Comparison of ENCODE assay signal across 1 cellular context in the genomic region with DNA sequence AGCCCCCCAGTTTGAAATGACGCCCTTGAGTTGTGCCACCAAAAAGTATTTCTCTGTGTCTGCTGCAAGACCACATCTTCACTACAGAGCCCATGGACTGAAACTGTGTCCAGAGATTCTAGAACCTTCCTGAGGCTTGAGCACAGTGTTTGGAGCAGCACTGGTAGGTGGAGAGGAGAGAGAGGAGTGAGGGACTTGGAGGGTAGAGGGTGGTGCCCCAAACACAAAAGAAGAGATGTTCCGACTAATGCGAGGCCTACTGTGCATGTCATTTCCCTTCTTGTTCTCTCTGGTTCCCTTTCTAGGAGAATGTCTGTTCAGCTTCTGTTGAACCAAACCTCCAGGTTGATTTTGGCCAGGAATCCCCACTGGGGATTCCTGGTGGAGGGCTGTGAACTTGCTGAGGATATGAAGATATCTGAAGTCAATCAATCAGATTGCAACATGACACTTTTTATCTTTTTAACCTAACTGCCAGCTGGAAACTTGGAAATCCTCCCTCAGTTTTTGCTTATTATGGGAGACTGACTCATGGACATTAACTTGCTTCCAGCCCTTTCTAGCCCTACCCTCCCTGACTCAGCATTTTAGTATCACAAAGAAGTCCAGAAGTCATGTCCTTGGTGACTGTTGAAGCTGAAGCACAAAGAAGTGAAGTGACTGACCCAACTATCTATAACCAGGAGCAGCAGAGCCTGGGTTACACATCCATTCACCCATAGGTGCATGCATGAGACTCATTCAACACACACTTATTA.
TF ChIP-seq lines count a peak whose summit lies in the region.

No MANE protein-coding gene starts in this region.

TF ChIP-seq in K562, 482 proteins besides CTCF, POLR2A, EP300 and RAD21 (continued from another document and continues in another):
- TF ChIP-seq SIN3A (IDR thresholded peaks at IDR 0.05; ENCODE audit: borderline replicate concordance in 2 of 2, control insufficient read depth in 1 of 2, low read depth in 2 of 2, low read length in 2 of 2) (no peak), LARP7 (IDR thresholded peaks at IDR 0.05) (no peak), MEIS2 (IDR thresholded peaks at IDR 0.05; ENCODE audit: partially characterized antibody) (peak; percentile 81), TCFL5 (CRISPR knock-in tag; conservative IDR thresholded peaks at IDR 0.05) (no peak), TAF1 (IDR thresholded peaks at IDR 0.05; ENCODE audit: control insufficient read depth, extremely low read depth, insufficient read depth, low read length, severe bottlenecking) (peak; percentile 11), EP400 (IDR thresholded peaks at IDR 0.05) (peak; percentile 47), NFXL1 (CRISPR knock-in tag; IDR thresholded peaks at IDR 0.05) (no peak), ELF4 (CRISPR knock-in tag; IDR thresholded peaks at IDR 0.05) (0 out of 2 replicates have a peak, but pooled peaks have one; percentile 45), CSDE1 (IDR thresholded peaks at IDR 0.05) (no peak), KLF13 (tag; IDR thresholded peaks at IDR 0.05; ENCODE audit: borderline replicate concordance, low read depth) (no peak), PPARD (CRISPR knock-in tag; IDR thresholded peaks at IDR 0.05) (no peak), NR2C1 (IDR thresholded peaks at IDR 0.05) (no peak), NR2C1 (tag; IDR thresholded peaks at IDR 0.05) (no peak; the same call in 1 of the 2 replicates), NCOA6 (IDR thresholded peaks at IDR 0.05) (no peak), GATA2 (CRISPR knock-in tag; IDR thresholded peaks at IDR 0.05) (no peak), HNRNPLL (IDR thresholded peaks at IDR 0.05; ENCODE audit: low read depth, low read length, poor library complexity, severe bottlenecking) (no peak), MYBL2 (IDR thresholded peaks at IDR 0.05; ENCODE audit: low read depth) (no peak), MYBL2 (CRISPR knock-in tag; IDR thresholded peaks at IDR 0.05; ENCODE audit: borderline replicate concordance) (no peak), NCOA4 (IDR thresholded peaks at IDR 0.05; ENCODE audit: partially characterized antibody) (no peak), CBX5 (IDR thresholded peaks at IDR 0.05; ENCODE audit: borderline replicate concordance, low read depth) (no peak), ZNF197 (CRISPR knock-in tag; IDR thresholded peaks at IDR 0.05; ENCODE audit: low read depth) (no peak), GTF2A2 (tag; IDR thresholded peaks at IDR 0.05) (no peak), SAFB (IDR thresholded peaks at IDR 0.05; ENCODE audit: borderline replicate concordance, low read depth, low read length) (no peak), ZNF133 (CRISPR knock-in tag; IDR thresholded peaks at IDR 0.05) (no peak), CC2D1A (IDR thresholded peaks at IDR 0.05) (no peak), BDP1 (IDR thresholded peaks at IDR 0.05; ENCODE audit: insufficient read depth, insufficient read length) (no peak), ETS2 (tag; IDR thresholded peaks at IDR 0.05; ENCODE audit: borderline replicate concordance, poor library complexity, severe bottlenecking) (no peak), MCM2 (IDR thresholded peaks at IDR 0.05; ENCODE audit: low read depth) (no peak), SREBF1 (IDR thresholded peaks at IDR 0.05; ENCODE audit: borderline replicate concordance, low read depth, low read length) (no peak), KAT7 (CRISPR knock-in tag; IDR thresholded peaks at IDR 0.05; ENCODE audit: borderline replicate concordance) (peak; percentile 65; the same call in 1 of the 2 replicates)
- TF ChIP-seq, protein P1, sequence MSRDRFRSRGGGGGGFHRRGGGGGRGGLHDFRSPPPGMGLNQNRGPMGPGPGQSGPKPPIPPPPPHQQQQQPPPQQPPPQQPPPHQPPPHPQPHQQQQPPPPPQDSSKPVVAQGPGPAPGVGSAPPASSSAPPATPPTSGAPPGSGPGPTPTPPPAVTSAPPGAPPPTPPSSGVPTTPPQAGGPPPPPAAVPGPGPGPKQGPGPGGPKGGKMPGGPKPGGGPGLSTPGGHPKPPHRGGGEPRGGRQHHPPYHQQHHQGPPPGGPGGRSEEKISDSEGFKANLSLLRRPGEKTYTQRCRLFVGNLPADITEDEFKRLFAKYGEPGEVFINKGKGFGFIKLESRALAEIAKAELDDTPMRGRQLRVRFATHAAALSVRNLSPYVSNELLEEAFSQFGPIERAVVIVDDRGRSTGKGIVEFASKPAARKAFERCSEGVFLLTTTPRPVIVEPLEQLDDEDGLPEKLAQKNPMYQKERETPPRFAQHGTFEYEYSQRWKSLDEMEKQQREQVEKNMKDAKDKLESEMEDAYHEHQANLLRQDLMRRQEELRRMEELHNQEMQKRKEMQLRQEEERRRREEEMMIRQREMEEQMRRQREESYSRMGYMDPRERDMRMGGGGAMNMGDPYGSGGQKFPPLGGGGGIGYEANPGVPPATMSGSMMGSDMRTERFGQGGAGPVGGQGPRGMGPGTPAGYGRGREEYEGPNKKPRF (IDR thresholded peaks at IDR 0.05; ENCODE audit: low read depth, low read length), result no peak
- TF ChIP-seq, protein P2, sequence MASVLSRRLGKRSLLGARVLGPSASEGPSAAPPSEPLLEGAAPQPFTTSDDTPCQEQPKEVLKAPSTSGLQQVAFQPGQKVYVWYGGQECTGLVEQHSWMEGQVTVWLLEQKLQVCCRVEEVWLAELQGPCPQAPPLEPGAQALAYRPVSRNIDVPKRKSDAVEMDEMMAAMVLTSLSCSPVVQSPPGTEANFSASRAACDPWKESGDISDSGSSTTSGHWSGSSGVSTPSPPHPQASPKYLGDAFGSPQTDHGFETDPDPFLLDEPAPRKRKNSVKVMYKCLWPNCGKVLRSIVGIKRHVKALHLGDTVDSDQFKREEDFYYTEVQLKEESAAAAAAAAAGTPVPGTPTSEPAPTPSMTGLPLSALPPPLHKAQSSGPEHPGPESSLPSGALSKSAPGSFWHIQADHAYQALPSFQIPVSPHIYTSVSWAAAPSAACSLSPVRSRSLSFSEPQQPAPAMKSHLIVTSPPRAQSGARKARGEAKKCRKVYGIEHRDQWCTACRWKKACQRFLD (CRISPR knock-in tag; IDR thresholded peaks at IDR 0.05), result no peak; the same call in none of the 2 replicates
- TF ChIP-seq, protein P3, sequence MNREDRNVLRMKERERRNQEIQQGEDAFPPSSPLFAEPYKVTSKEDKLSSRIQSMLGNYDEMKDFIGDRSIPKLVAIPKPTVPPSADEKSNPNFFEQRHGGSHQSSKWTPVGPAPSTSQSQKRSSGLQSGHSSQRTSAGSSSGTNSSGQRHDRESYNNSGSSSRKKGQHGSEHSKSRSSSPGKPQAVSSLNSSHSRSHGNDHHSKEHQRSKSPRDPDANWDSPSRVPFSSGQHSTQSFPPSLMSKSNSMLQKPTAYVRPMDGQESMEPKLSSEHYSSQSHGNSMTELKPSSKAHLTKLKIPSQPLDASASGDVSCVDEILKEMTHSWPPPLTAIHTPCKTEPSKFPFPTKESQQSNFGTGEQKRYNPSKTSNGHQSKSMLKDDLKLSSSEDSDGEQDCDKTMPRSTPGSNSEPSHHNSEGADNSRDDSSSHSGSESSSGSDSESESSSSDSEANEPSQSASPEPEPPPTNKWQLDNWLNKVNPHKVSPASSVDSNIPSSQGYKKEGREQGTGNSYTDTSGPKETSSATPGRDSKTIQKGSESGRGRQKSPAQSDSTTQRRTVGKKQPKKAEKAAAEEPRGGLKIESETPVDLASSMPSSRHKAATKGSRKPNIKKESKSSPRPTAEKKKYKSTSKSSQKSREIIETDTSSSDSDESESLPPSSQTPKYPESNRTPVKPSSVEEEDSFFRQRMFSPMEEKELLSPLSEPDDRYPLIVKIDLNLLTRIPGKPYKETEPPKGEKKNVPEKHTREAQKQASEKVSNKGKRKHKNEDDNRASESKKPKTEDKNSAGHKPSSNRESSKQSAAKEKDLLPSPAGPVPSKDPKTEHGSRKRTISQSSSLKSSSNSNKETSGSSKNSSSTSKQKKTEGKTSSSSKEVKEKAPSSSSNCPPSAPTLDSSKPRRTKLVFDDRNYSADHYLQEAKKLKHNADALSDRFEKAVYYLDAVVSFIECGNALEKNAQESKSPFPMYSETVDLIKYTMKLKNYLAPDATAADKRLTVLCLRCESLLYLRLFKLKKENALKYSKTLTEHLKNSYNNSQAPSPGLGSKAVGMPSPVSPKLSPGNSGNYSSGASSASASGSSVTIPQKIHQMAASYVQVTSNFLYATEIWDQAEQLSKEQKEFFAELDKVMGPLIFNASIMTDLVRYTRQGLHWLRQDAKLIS (CRISPR knock-in tag; IDR thresholded peaks at IDR 0.05), result no peak
- TF ChIP-seq, protein P4, sequence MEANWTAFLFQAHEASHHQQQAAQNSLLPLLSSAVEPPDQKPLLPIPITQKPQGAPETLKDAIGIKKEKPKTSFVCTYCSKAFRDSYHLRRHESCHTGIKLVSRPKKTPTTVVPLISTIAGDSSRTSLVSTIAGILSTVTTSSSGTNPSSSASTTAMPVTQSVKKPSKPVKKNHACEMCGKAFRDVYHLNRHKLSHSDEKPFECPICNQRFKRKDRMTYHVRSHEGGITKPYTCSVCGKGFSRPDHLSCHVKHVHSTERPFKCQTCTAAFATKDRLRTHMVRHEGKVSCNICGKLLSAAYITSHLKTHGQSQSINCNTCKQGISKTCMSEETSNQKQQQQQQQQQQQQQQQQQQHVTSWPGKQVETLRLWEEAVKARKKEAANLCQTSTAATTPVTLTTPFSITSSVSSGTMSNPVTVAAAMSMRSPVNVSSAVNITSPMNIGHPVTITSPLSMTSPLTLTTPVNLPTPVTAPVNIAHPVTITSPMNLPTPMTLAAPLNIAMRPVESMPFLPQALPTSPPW (CRISPR knock-in tag; IDR thresholded peaks at IDR 0.05), result peak; percentile 9; the same call in 1 of the 2 replicates
- TF ChIP-seq, protein P5, sequence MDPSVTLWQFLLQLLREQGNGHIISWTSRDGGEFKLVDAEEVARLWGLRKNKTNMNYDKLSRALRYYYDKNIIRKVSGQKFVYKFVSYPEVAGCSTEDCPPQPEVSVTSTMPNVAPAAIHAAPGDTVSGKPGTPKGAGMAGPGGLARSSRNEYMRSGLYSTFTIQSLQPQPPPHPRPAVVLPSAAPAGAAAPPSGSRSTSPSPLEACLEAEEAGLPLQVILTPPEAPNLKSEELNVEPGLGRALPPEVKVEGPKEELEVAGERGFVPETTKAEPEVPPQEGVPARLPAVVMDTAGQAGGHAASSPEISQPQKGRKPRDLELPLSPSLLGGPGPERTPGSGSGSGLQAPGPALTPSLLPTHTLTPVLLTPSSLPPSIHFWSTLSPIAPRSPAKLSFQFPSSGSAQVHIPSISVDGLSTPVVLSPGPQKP (CRISPR knock-in tag; IDR thresholded peaks at IDR 0.05), result no peak
- TF ChIP-seq, protein P6, sequence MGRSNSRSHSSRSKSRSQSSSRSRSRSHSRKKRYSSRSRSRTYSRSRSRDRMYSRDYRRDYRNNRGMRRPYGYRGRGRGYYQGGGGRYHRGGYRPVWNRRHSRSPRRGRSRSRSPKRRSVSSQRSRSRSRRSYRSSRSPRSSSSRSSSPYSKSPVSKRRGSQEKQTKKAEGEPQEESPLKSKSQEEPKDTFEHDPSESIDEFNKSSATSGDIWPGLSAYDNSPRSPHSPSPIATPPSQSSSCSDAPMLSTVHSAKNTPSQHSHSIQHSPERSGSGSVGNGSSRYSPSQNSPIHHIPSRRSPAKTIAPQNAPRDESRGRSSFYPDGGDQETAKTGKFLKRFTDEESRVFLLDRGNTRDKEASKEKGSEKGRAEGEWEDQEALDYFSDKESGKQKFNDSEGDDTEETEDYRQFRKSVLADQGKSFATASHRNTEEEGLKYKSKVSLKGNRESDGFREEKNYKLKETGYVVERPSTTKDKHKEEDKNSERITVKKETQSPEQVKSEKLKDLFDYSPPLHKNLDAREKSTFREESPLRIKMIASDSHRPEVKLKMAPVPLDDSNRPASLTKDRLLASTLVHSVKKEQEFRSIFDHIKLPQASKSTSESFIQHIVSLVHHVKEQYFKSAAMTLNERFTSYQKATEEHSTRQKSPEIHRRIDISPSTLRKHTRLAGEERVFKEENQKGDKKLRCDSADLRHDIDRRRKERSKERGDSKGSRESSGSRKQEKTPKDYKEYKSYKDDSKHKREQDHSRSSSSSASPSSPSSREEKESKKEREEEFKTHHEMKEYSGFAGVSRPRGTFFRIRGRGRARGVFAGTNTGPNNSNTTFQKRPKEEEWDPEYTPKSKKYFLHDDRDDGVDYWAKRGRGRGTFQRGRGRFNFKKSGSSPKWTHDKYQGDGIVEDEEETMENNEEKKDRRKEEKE (IDR thresholded peaks at IDR 0.05; ENCODE audit: borderline replicate concordance in 1 of 2, control insufficient read depth in 1 of 2, low read depth in 2 of 2, low read length in 1 of 2), result no peak
- TF ChIP-seq, protein P7, sequence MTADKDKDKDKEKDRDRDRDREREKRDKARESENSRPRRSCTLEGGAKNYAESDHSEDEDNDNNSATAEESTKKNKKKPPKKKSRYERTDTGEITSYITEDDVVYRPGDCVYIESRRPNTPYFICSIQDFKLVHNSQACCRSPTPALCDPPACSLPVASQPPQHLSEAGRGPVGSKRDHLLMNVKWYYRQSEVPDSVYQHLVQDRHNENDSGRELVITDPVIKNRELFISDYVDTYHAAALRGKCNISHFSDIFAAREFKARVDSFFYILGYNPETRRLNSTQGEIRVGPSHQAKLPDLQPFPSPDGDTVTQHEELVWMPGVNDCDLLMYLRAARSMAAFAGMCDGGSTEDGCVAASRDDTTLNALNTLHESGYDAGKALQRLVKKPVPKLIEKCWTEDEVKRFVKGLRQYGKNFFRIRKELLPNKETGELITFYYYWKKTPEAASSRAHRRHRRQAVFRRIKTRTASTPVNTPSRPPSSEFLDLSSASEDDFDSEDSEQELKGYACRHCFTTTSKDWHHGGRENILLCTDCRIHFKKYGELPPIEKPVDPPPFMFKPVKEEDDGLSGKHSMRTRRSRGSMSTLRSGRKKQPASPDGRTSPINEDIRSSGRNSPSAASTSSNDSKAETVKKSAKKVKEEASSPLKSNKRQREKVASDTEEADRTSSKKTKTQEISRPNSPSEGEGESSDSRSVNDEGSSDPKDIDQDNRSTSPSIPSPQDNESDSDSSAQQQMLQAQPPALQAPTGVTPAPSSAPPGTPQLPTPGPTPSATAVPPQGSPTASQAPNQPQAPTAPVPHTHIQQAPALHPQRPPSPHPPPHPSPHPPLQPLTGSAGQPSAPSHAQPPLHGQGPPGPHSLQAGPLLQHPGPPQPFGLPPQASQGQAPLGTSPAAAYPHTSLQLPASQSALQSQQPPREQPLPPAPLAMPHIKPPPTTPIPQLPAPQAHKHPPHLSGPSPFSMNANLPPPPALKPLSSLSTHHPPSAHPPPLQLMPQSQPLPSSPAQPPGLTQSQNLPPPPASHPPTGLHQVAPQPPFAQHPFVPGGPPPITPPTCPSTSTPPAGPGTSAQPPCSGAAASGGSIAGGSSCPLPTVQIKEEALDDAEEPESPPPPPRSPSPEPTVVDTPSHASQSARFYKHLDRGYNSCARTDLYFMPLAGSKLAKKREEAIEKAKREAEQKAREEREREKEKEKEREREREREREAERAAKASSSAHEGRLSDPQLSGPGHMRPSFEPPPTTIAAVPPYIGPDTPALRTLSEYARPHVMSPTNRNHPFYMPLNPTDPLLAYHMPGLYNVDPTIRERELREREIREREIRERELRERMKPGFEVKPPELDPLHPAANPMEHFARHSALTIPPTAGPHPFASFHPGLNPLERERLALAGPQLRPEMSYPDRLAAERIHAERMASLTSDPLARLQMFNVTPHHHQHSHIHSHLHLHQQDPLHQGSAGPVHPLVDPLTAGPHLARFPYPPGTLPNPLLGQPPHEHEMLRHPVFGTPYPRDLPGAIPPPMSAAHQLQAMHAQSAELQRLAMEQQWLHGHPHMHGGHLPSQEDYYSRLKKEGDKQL (CRISPR knock-in tag; IDR thresholded peaks at IDR 0.05; ENCODE audit: borderline replicate concordance), result no peak
- TF ChIP-seq, protein P8, sequence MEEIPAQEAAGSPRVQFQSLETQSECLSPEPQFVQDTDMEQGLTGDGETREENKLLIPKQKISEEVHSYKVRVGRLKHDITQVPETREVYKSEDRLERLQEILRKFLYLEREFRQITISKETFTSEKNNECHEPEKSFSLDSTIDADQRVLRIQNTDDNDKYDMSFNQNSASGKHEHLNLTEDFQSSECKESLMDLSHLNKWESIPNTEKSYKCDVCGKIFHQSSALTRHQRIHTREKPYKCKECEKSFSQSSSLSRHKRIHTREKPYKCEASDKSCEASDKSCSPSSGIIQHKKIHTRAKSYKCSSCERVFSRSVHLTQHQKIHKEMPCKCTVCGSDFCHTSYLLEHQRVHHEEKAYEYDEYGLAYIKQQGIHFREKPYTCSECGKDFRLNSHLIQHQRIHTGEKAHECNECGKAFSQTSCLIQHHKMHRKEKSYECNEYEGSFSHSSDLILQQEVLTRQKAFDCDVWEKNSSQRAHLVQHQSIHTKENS (CRISPR knock-in tag; IDR thresholded peaks at IDR 0.05), result no peak
